ENCODE assay signal across 8 cellular contexts in the genomic region with DNA sequence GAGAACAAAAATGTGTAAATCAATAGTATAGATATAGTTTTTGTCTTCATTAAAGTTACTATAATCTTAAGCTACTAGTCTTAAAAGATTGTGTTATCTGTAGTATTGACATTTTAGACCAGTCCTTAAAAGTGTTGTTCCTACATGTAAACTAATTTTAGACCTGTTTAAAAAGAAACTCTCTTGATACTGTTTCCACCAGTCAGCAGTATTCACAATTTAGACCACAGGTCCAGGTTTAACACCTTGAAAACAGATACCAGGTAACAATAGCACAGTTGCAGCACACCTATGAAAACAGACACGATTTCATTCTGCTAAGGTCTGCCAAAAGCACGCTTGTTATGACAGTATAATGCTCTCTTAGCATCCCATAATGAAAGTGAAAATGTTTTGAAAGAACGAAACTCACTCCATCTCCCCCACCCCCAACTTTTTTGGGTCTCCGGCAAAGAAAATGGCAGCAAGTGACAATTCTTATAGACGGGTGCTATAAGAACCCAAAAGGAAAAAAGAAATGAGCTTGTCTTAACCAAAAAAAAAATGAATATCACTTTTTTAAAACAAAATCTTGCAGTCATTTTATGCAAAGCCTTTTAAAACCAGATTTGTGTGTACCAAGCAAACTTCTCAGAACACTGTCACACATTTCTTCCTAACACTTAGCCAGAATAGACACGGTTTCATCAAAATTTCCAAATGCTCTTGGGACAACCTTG. TPM values are rescaled to one million over a fixed set of nuclear protein-coding genes. Genes with fewer than 3 reads are reported as not detected.
A peak's percentile ranks its signal among the peaks of the same experiment; 100 is the strongest.
DNase-seq lines count a peak whose midpoint lies in the region; ATAC-seq and TF ChIP-seq lines count a peak whose summit lies in the region.

No MANE protein-coding gene starts in this region.

- H3K4me3 Mint-ChIP-seq in CD14-positive monocyte = peak overlapping the region; percentile 87 to 93

- H3K9ac ChIP-seq in HCT116 (ENCODE audit: low read length) = no peak overlapping the region

- peaks cover 7 to 12% of the 10 kb centered on the region in 2 experiments; a peak in 3 of 4 replicates for H3K4me1 ChIP-seq in HCT116 (ENCODE audit: control insufficient read depth in 1 of 2, insufficient read depth in 2 of 2, low read length in 2 of 2)
- peaks cover 14% of the 10 kb centered on the region for H3K4me1 ChIP-seq in mucosa of descending colon (ENCODE audit: low read depth)

- peaks cover 19% of the 10 kb centered on the region for H3K27me3 ChIP-seq in HCT116 (ENCODE audit: insufficient read depth, low read length)

- no peaks in the 10 kb centered on the region for H4K20me1 ChIP-seq in HCT116 (ENCODE audit: insufficient read depth)

- H3K36me3 ChIP-seq in HCT116 (ENCODE audit: control insufficient read depth in 1 of 2, insufficient read depth in 2 of 2, low read length in 2 of 2) (no peaks in the 10 kb centered on the region), mucosa of descending colon (ENCODE audit: low read depth) (no peaks in the 10 kb centered on the region)

- no peaks in the 10 kb centered on the region for H3K9me3 ChIP-seq in HCT116 (ENCODE audit: control insufficient read depth in 1 of 2, insufficient read depth in 1 of 2, low read depth in 1 of 2, low read length in 2 of 2)
- H3K9me3 ChIP-seq in mucosa of descending colon = no peaks in the 10 kb centered on the region

- TF ChIP-seq CTCF in CD14-positive monocyte (IDR thresholded peaks at IDR 0.05) (no peak), HCT116 (IDR thresholded peaks at IDR 0.05 in 2 of 3, conservative IDR thresholded peaks at IDR 0.05 in 1 of 3; ENCODE audit: borderline replicate concordance in 1 of 3, insufficient read depth in 1 of 3, low read depth in 2 of 3, low read length in 2 of 3) (no peak), mucosa of descending colon (IDR thresholded peaks at IDR 0.05) (no peak)

- no peak for TF ChIP-seq POLR2A in HCT116 (IDR thresholded peaks at IDR 0.05; ENCODE audit: borderline replicate concordance, extremely low read depth, insufficient read depth, insufficient read length)

- TF ChIP-seq RAD21 in HCT116 (IDR thresholded peaks at IDR 0.05; ENCODE audit: low read depth) = no peak

- no peaks in the 10 kb centered on the region for H3K79me2 ChIP-seq in HCT116 (ENCODE audit: insufficient read depth, low read length)

- intact Hi-C loops in CD14-positive monocyte (cut with micrococcal nuclease) = loop anchor here in 1 of 2 donors (10.0 kb wide), 1 partner anchor 1121 kb away; a partner anchor contains a TSS
- intact Hi-C loops in HCT116 (cut with micrococcal nuclease) = no loop called here
- intact Hi-C loops in mucosa of descending colon (cut with DNase I, micrococcal nuclease) = no loop called here

- no peak overlapping the region for H2AFZ ChIP-seq in HCT116 (ENCODE audit: low read depth, low read length, poor library complexity, severe bottlenecking)

- H3K27ac Mint-ChIP-seq in CD14-positive monocyte = peak overlapping the region; percentile 83 to 97 (median 91)

- H3K4me2 ChIP-seq in HCT116 (ENCODE audit: low read length) = peak overlapping the region; percentile 85

- BruUV-seq in HCT116 (replicated peaks; lab: Mats Ljungman, UMichigan) = TSS peak; percentile 39

- no peak overlapping the region for H3K4me3 ChIP-seq in HCT116 (replicated peaks in 1 of 2; ENCODE audit: low read depth in 1 of 2, low read length in 2 of 2)
- no peak overlapping the region for H3K4me3 ChIP-seq in mucosa of descending colon

- CTCF ChIA-PET in HCT116 (lab: Charles Lee) = interaction anchor here (1.2 to 1.7 kb wide), 2 partner anchors 12 to 135 kb away, joined by 3 to 8 read pairs; no protein-coding TSS in a partner anchor

- no peak overlapping the region for H3K27ac ChIP-seq in HCT116 (ENCODE audit: low read depth, low read length)

- DNase-seq in CD14-positive monocyte (ENCODE audit: low spot score) (no peak), HCT116 (ENCODE audit: low read depth, low spot score) (no peak), mucosa of descending colon (peak in 1 of 3 donors; percentile 35), NCI-H2227 (lab: John Stamatoyannopoulos, UW; ENCODE audit: unreplicated experiment) (no peak), superior temporal gyrus (ENCODE audit: extremely low spot score) (no peak), NCI-H2081 (lab: John Stamatoyannopoulos, UW) (no peak), NOMO-1 treated with DMSO at 0.1 percent for 48 hours (lab: John Stamatoyannopoulos, UW; ENCODE audit: unreplicated experiment) (no peak)
- peak; percentile 47 for DNase-seq in activated CD8-positive, alpha-beta memory T cell treated with anti-CD3 and anti-CD28 coated beads, Interleukin-2, amount 50 U/mL, for 4 hours

- H3K27me3 Mint-ChIP-seq in CD14-positive monocyte (ENCODE audit: low read depth in 3 of 3) = peaks cover 1 to 6% (median 4%) of the 10 kb centered on the region in 3 donors

- no peaks in the 10 kb centered on the region for H3K9me2 ChIP-seq in HCT116 (ENCODE audit: insufficient read depth)

- ATAC-seq in HCT116 = no peak
- peak; percentile 14 for ATAC-seq in mucosa of descending colon

- RAD21 ChIA-PET in HCT116 (lab: Charles Lee; ENCODE audit: low non-redundant PET in 1 of 2, low total read pairs in 2 of 2, uncharacterized antibody in 2 of 2, unreplicated experiment in 2 of 2) = no interaction called here

- peaks cover 0 to 4% (median 0%) of the 10 kb centered on the region in 7 donors for H3K9me3 Mint-ChIP-seq in CD14-positive monocyte

- H3K36me3 Mint-ChIP-seq in CD14-positive monocyte = peaks cover 22 to 23% of the 10 kb centered on the region in 2 donors

- POLR2A ChIA-PET in HCT116 (lab: Charles Lee) = no interaction called here

- H3K4me1 Mint-ChIP-seq in CD14-positive monocyte = peaks cover 70% of the 10 kb centered on the region

TF ChIP-seq in HCT116, 20 proteins besides CTCF, POLR2A, EP300 and RAD21:
- TF ChIP-seq CEBPB (IDR thresholded peaks at IDR 0.05; ENCODE audit: low read depth) (no peak), EZH2phosphoT487 (IDR thresholded peaks at IDR 0.05; ENCODE audit: borderline replicate concordance) (no peak), FOSL1 (IDR thresholded peaks at IDR 0.05; ENCODE audit: low read depth) (no peak), TCF7L2 (IDR thresholded peaks at IDR 0.05; ENCODE audit: borderline replicate concordance, extremely low read depth, insufficient read depth, insufficient read length) (no peak), ZNF274 (IDR thresholded peaks at IDR 0.05; ENCODE audit: low read depth, low read length) (no peak), CBX3 (IDR thresholded peaks at IDR 0.05; ENCODE audit: low read depth) (no peak), SP1 (IDR thresholded peaks at IDR 0.05; ENCODE audit: low read depth) (no peak), ELF1 (IDR thresholded peaks at IDR 0.05; ENCODE audit: borderline replicate concordance, low read depth) (no peak), EGR1 (IDR thresholded peaks at IDR 0.05; ENCODE audit: low read depth) (no peak), SIN3A (IDR thresholded peaks at IDR 0.05; ENCODE audit: low read depth) (no peak), ZFX (IDR thresholded peaks at IDR 0.05) (no peak)
- TF ChIP-seq, protein P1, sequence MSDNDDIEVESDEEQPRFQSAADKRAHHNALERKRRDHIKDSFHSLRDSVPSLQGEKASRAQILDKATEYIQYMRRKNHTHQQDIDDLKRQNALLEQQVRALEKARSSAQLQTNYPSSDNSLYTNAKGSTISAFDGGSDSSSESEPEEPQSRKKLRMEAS (IDR thresholded peaks at IDR 0.05) = no peak
TF ChIP-seq in HCT116: peak in this region for 0.

RNA-seq across cellular contexts. Expression of a gene that starts 1.6 kb away (rescaled TPM):
- 100 to 1,000 TPM in 1 of 2 donors, 10 to 100 TPM in 1; 58.6 to 111 TPM for polyA plus RNA-seq in CD14-positive monocyte
- total RNA-seq in HCT116 (2021; ENCODE audit: unreplicated experiment) (6.0 TPM), mucosa of descending colon (10 to 100 TPM; 40.6 to 57.1 (median 48.4) TPM)
- polyA plus RNA-seq in HCT116 (2012) = 3.5 TPM in 2 replicates

RNA-seq across cellular contexts. Expression of a gene that starts 30.0 kb away (rescaled TPM):
- 10 to 100 TPM in 1 of 2 donors, 1 to 10 TPM in 1; 6.6 to 19.6 TPM for polyA plus RNA-seq in CD14-positive monocyte
- total RNA-seq in HCT116 (2021; ENCODE audit: unreplicated experiment) = not detected
- 0.03 TPM in 1 of 2 replicates, not detected in the other for polyA plus RNA-seq in HCT116 (2012)
- total RNA-seq in mucosa of descending colon = 1 to 10 TPM in 1 of 3 donors, under 1 TPM in 2; 0.14 to 2.1 (median 0.39) TPM
